24 cellular contexts compared by ENCODE assay signal in genomic region chrX:105635794-105636193, GRCh38.
"Had no signal": no experiment of that assay in that cellular context is flagged by ENCODE, and none has a peak within 500 bp of the region (broad histone marks: within the 10 kb centered on the region; RNA-seq: fewer than 3 reads in every experiment).

No MANE protein-coding gene starts in this region.

- H3K9ac ChIP-seq: parathyroid adenoma had no signal

- H3K4me1 ChIP-seq: body of pancreas, foreskin keratinocyte, parathyroid adenoma, right lobe of liver, stomach, suprapubic skin, tibial nerve, uterus had no signal

- H3K9me3 ChIP-seq: body of pancreas, right lobe of liver, stomach, suprapubic skin, tibial nerve, uterus had no signal

- H3K27ac Mint-ChIP-seq: activated CD4-positive, alpha-beta memory T cell treated with anti-CD3 and anti-CD28 coated beads, Interleukin-2, amount 10 ng/mL, durations not matched to agents 7 days and 5 days; activated CD4-positive, alpha-beta T cell treated with anti-CD3 and anti-CD28 coated beads, Interleukin-2, amount 10 ng/mL, durations not matched to agents 24 days and 14 days; activated naive CD8-positive, alpha-beta T cell treated with anti-CD3 and anti-CD28 coated beads, Interleukin-2, amount 50 U/mL, for 24 hours; natural killer cell treated with Interleukin-12 subunit alpha and Interleukin-12 subunit beta and Interleukin-15 and Interleukin-18, amount 100 ng/mL, for 72 hours had no signal

- H3K4me3 Mint-ChIP-seq: activated CD4-positive, alpha-beta memory T cell treated with anti-CD3 and anti-CD28 coated beads, Interleukin-2, amount 10 ng/mL, durations not matched to agents 7 days and 5 days; activated CD4-positive, alpha-beta T cell treated with anti-CD3 and anti-CD28 coated beads, Interleukin-2, amount 10 ng/mL, durations not matched to agents 24 days and 14 days; activated naive CD8-positive, alpha-beta T cell treated with anti-CD3 and anti-CD28 coated beads, Interleukin-2, amount 50 U/mL, for 24 hours; natural killer cell treated with Interleukin-12 subunit alpha and Interleukin-12 subunit beta and Interleukin-15 and Interleukin-18, amount 100 ng/mL, for 72 hours had no signal

- H3K36me3 Mint-ChIP-seq: natural killer cell treated with Interleukin-12 subunit alpha and Interleukin-12 subunit beta and Interleukin-15 and Interleukin-18, amount 100 ng/mL, for 72 hours had no signal

- H3K4me3 ChIP-seq: body of pancreas, right lobe of liver, skin epidermis, stomach, suprapubic skin, tibial nerve, uterus had no signal

- H3K27me3 Mint-ChIP-seq: activated CD4-positive, alpha-beta memory T cell treated with anti-CD3 and anti-CD28 coated beads, Interleukin-2, amount 10 ng/mL, durations not matched to agents 7 days and 5 days; activated CD4-positive, alpha-beta T cell treated with anti-CD3 and anti-CD28 coated beads, Interleukin-2, amount 10 ng/mL, durations not matched to agents 24 days and 14 days; activated naive CD8-positive, alpha-beta T cell treated with anti-CD3 and anti-CD28 coated beads, Interleukin-2, amount 50 U/mL, for 24 hours had no signal

- FAIRE-seq: endometrium had no signal

- H3K27ac ChIP-seq: body of pancreas, foreskin keratinocyte, parathyroid adenoma, right lobe of liver, skin epidermis, stomach, suprapubic skin, tibial nerve, uterus had no signal

- DNase-seq: activated CD4-positive, alpha-beta memory T cell treated with anti-CD3 and anti-CD28 coated beads, Interleukin-2, amount 10 ng/mL, durations not matched to agents 7 days and 5 days; activated CD4-positive, alpha-beta T cell treated with anti-CD3 and anti-CD28 coated beads, Interleukin-2, amount 10 ng/mL, durations not matched to agents 24 days and 14 days; activated effector memory CD4-positive, alpha-beta T cell treated with anti-CD3 and anti-CD28 coated beads, Interleukin-2, amount 50 U/mL, for 16 hours; activated naive CD4-positive, alpha-beta T cell treated with anti-CD3 and anti-CD28 coated beads, Interleukin-2, amount 50 U/mL, for 16 hours; activated naive CD8-positive, alpha-beta T cell treated with anti-CD3 and anti-CD28 coated beads, Interleukin-2, amount 50 U/mL, for 24 hours; activated T-cell treated with anti-CD3 and anti-CD28 coated beads for 4 hours; body of pancreas; effector CD4-positive, alpha-beta T cell; erythroblast; foreskin keratinocyte; left ventricle myocardium superior; nucleus accumbens; right lobe of liver; stimulated activated CD4-positive, alpha-beta T cell treated with anti-CD3 and anti-CD28 coated beads, Interleukin-1b, Interleukin-23, amount 100 ng/mL, for 48 hours; stomach; T-helper 2 cell; uterus had no signal

- H2AFZ ChIP-seq: parathyroid adenoma had no signal

- ATAC-seq: activated CD4-positive, CD25-positive, alpha-beta regulatory T cell treated with anti-CD3 and anti-CD28 coated beads, Interleukin-2, amount 50 U/mL, for 24 hours; activated naive CD8-positive, alpha-beta T cell treated with anti-CD3 and anti-CD28 coated beads, Interleukin-2, amount 50 U/mL, for 24 hours; body of pancreas; foreskin keratinocyte; left ventricle myocardium superior; natural killer cell treated with Interleukin-12 subunit alpha and Interleukin-12 subunit beta and Interleukin-15 and Interleukin-18, amount 100 ng/mL, for 72 hours had no signal

- H3K27me3 ChIP-seq: body of pancreas, foreskin keratinocyte, right lobe of liver, stomach, suprapubic skin, uterus had no signal

- H3K9me3 Mint-ChIP-seq: activated CD4-positive, alpha-beta memory T cell treated with anti-CD3 and anti-CD28 coated beads, Interleukin-2, amount 10 ng/mL, durations not matched to agents 7 days and 5 days; activated naive CD8-positive, alpha-beta T cell treated with anti-CD3 and anti-CD28 coated beads, Interleukin-2, amount 50 U/mL, for 24 hours had no signal

- H3K36me3 ChIP-seq: right lobe of liver, stomach, suprapubic skin, tibial nerve, uterus had no signal

- H3K79me2 ChIP-seq: parathyroid adenoma had no signal

- H3K4me1 Mint-ChIP-seq: activated CD4-positive, alpha-beta memory T cell treated with anti-CD3 and anti-CD28 coated beads, Interleukin-2, amount 10 ng/mL, durations not matched to agents 7 days and 5 days; activated CD4-positive, alpha-beta T cell treated with anti-CD3 and anti-CD28 coated beads, Interleukin-2, amount 10 ng/mL, durations not matched to agents 24 days and 14 days; activated naive CD8-positive, alpha-beta T cell treated with anti-CD3 and anti-CD28 coated beads, Interleukin-2, amount 50 U/mL, for 24 hours had no signal
